20 cellular contexts compared by ENCODE assay signal in genomic region chr6:1812034-1812433, GRCh38.
A peak's percentile ranks its signal among the peaks of the same experiment; 100 is the strongest.
DNase-seq lines count a peak whose midpoint lies in the region; ATAC-seq, FAIRE-seq and TF ChIP-seq lines count a peak whose summit lies in the region.
"Had no signal": no experiment of that assay in that cellular context is flagged by ENCODE, and none has a peak within 500 bp of the region (broad histone marks: within the 10 kb centered on the region; RNA-seq: fewer than 3 reads in every experiment).

No MANE protein-coding gene starts in this region.

- no peaks in the 10 kb centered on the region for H3K9me3 Mint-ChIP-seq in central memory CD8-positive, alpha-beta T cell
- peaks cover 2% of the 10 kb centered on the region for H3K9me3 Mint-ChIP-seq in nephron progenitor cell
- H3K9me3 Mint-ChIP-seq: CD4-positive, alpha-beta memory T cell; GM23338; H9 had no signal

- no peaks in the 10 kb centered on the region; the same call in 1 of the 2 replicates for H3K4me1 ChIP-seq in SJCRH30
- H3K4me1 ChIP-seq: A549 had no signal

- no peak overlapping the region for H3K27ac ChIP-seq in SJCRH30
- H3K27ac ChIP-seq: A549 had no signal

- FAIRE-seq in GM12892 (lab: Jason Lieb, UNC) = peak; percentile 24
- FAIRE-seq: A549, G401.6 had no signal

- H3K4me3 Mint-ChIP-seq in central memory CD8-positive, alpha-beta T cell = no peak overlapping the region
- H3K4me3 Mint-ChIP-seq in nephron progenitor cell = no peak overlapping the region
- H3K4me3 Mint-ChIP-seq: CD4-positive, alpha-beta memory T cell; GM23338; H9 had no signal

- H3K9me3 ChIP-seq in SJCRH30 (replicated peaks) = no peaks in the 10 kb centered on the region
- H3K9me3 ChIP-seq: A549 had no signal

- no peaks in the 10 kb centered on the region for H3K36me3 ChIP-seq in SJCRH30

- DNase-seq in GM12892 (ENCODE audit: insufficient read length) = no peak
- DNase-seq in central memory CD8-positive, alpha-beta T cell (ENCODE audit: low spot score in 2 of 2) = no peak
- no peak for DNase-seq in nephron progenitor cell
- DNase-seq in SJCRH30 = no peak
- no peak for DNase-seq in Ammon's horn (ENCODE audit: low spot score)
- DNase-seq: 8988T; ACHN; AML-193; C1 segment of cervical spinal cord; Calu3; CD4-positive, alpha-beta memory T cell; COR-L47; DMS153; DND-41; H9 had no signal

- peaks cover 4% of the 10 kb centered on the region for H3K36me3 Mint-ChIP-seq in central memory CD8-positive, alpha-beta T cell (ENCODE audit: insufficient read depth)
- no peaks in the 10 kb centered on the region for H3K36me3 Mint-ChIP-seq in nephron progenitor cell (ENCODE audit: low read depth)

- no peak for TF ChIP-seq CTCF in nephron progenitor cell (IDR thresholded peaks at IDR 0.05)

- no peaks in the 10 kb centered on the region for H3K27me3 ChIP-seq in SJCRH30

- no peaks in the 10 kb centered on the region for H3K4me1 Mint-ChIP-seq in central memory CD8-positive, alpha-beta T cell
- H3K4me1 Mint-ChIP-seq in nephron progenitor cell = peaks cover 50% of the 10 kb centered on the region
- H3K4me1 Mint-ChIP-seq: CD4-positive, alpha-beta memory T cell had no signal

- ATAC-seq in central memory CD8-positive, alpha-beta T cell (replicated peaks; ENCODE audit: extremely low read depth, poor library complexity, severe bottlenecking) = no peak
- ATAC-seq in GM18517 (IDR thresholded peaks at IDR 0.05; ENCODE audit: unreplicated experiment) = no peak
- ATAC-seq: A549, HCT116 had no signal

- no peaks in the 10 kb centered on the region for H3K27me3 Mint-ChIP-seq in central memory CD8-positive, alpha-beta T cell
- peaks cover 5% of the 10 kb centered on the region for H3K27me3 Mint-ChIP-seq in nephron progenitor cell (ENCODE audit: low read depth, poor library complexity)
- H3K27me3 Mint-ChIP-seq: CD4-positive, alpha-beta memory T cell had no signal

- TF ChIP-seq POLR2A in GM12892 (IDR thresholded peaks at IDR 0.05; ENCODE audit: low read depth, low read length) = no peak

- no peak overlapping the region for H3K4me3 ChIP-seq in SJCRH30
- H3K4me3 ChIP-seq: A549, GM23338 had no signal

- H3K27ac Mint-ChIP-seq in central memory CD8-positive, alpha-beta T cell (ENCODE audit: low read depth) = peak overlapping the region; percentile 1
- H3K27ac Mint-ChIP-seq in nephron progenitor cell = peak overlapping the region; percentile 12
- H3K27ac Mint-ChIP-seq: GM23338 had no signal
